1 cellular context compared by ENCODE assay signal in genomic region chr21:34039678-34040382, GRCh38.
TF ChIP-seq lines count a peak whose summit lies in the region.

No MANE protein-coding gene starts in this region.

TF ChIP-seq in HCT116, 20 proteins besides CTCF, POLR2A, EP300 and RAD21 (continued from another document):
- TF ChIP-seq, protein P1, sequence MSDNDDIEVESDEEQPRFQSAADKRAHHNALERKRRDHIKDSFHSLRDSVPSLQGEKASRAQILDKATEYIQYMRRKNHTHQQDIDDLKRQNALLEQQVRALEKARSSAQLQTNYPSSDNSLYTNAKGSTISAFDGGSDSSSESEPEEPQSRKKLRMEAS (IDR thresholded peaks at IDR 0.05), result no peak
- TF ChIP-seq CEBPB (IDR thresholded peaks at IDR 0.05; ENCODE audit: low read depth), result no peak
- TF ChIP-seq FOSL1 (IDR thresholded peaks at IDR 0.05; ENCODE audit: low read depth), result no peak
- TF ChIP-seq YY1 (IDR thresholded peaks at IDR 0.05; ENCODE audit: extremely low read depth, insufficient replicate concordance, low read depth, low read length), result no peak
